ENCODE assay signal across 1 cellular context in the genomic region with DNA sequence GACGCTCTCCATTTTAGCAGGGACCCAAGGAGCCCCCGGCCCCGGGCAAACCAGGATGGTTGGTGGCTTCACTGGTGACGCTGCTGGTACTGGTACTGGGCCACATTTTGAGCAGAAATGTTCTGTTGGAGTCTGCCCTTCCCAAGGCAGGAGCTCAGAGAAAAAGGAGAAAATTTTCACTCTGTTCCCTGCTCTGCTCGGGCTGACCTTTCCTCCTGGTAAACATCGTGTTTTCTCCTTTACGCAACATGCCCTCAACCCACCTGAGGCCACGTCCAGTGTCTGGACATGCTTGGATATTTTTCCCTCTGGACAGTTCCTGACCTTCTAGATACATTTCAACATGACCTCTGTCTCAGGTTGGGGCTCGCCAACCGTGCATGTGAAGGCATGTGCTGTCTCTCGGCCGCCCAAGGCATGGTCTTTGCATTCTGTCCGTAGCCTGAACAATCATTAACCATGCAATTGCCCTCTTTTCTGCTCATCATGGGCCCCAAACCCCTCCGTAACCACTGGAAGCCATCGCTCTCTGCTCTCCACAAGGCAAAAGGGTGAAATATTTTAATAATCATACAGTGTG.
TF ChIP-seq lines count a peak whose summit lies in the region.

No MANE protein-coding gene starts in this region.

TF ChIP-seq in HepG2, 621 proteins besides CTCF, POLR2A, EP300 and RAD21 (continued from another document and continues in another):
- TF ChIP-seq CREM (IDR thresholded peaks at IDR 0.05): peak; percentile 90
- no peak for TF ChIP-seq CREM (CRISPR knock-in tag; IDR thresholded peaks at IDR 0.05)
- peak; percentile 100 for TF ChIP-seq FOXP4 (CRISPR knock-in tag; IDR thresholded peaks at IDR 0.05)
- TF ChIP-seq, protein P1, sequence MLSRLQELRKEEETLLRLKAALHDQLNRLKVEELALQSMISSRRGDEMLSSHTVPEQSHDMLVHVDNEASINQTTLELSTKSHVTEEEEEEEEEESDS (CRISPR knock-in tag; IDR thresholded peaks at IDR 0.05; ENCODE audit: borderline replicate concordance): no peak; the same call in 1 of the 2 replicates
- TF ChIP-seq DNMT1 (CRISPR knock-in tag; IDR thresholded peaks at IDR 0.05): no peak
- TF ChIP-seq ZNF407 (CRISPR knock-in tag; IDR thresholded peaks at IDR 0.05; ENCODE audit: not compliant biosample characterization): peak; percentile 53
- TF ChIP-seq ERF (CRISPR knock-in tag; IDR thresholded peaks at IDR 0.05): peak; percentile 99
- TF ChIP-seq ZNF296 (CRISPR knock-in tag; conservative IDR thresholded peaks at IDR 0.05): peak; percentile 98
- peak; percentile 78; the same call in 1 of the 2 replicates for TF ChIP-seq ZNF740 (CRISPR knock-in tag; IDR thresholded peaks at IDR 0.05)
- TF ChIP-seq ZNF615 (CRISPR knock-in tag; IDR thresholded peaks at IDR 0.05; ENCODE audit: borderline replicate concordance): peak; percentile 70; the same call in 1 of the 2 replicates
- no peak for TF ChIP-seq ZNF720 (CRISPR knock-in tag; IDR thresholded peaks at IDR 0.05)
- no peak for TF ChIP-seq NFRKB (IDR thresholded peaks at IDR 0.05)
- TF ChIP-seq SCMH1 (CRISPR knock-in tag; IDR thresholded peaks at IDR 0.05; ENCODE audit: borderline replicate concordance): no peak
- TF ChIP-seq ZNF850 (CRISPR knock-in tag; conservative IDR thresholded peaks at IDR 0.05): no peak
- peak; percentile 52; the same call in 1 of the 2 replicates for TF ChIP-seq NFATC3 (CRISPR knock-in tag; IDR thresholded peaks at IDR 0.05)
- peak; percentile 100 for TF ChIP-seq RXRB (CRISPR knock-in tag; IDR thresholded peaks at IDR 0.05; ENCODE audit: borderline replicate concordance)
- peak; percentile 95 for TF ChIP-seq ZNF614 (CRISPR knock-in tag; IDR thresholded peaks at IDR 0.05; ENCODE audit: borderline replicate concordance)
- TF ChIP-seq CENPT (CRISPR knock-in tag; IDR thresholded peaks at IDR 0.05; ENCODE audit: low read depth): no peak
- TF ChIP-seq ZNF234 (CRISPR knock-in tag; conservative IDR thresholded peaks at IDR 0.05): no peak
- peak; percentile 93; the same call in 1 of the 2 replicates for TF ChIP-seq HOXA9 (CRISPR knock-in tag; IDR thresholded peaks at IDR 0.05; ENCODE audit: borderline replicate concordance)
- no peak for TF ChIP-seq ZNF333 (CRISPR knock-in tag; IDR thresholded peaks at IDR 0.05; ENCODE audit: borderline replicate concordance)
- TF ChIP-seq ZFAT (CRISPR knock-in tag; conservative IDR thresholded peaks at IDR 0.05): no peak
- TF ChIP-seq, protein P2, sequence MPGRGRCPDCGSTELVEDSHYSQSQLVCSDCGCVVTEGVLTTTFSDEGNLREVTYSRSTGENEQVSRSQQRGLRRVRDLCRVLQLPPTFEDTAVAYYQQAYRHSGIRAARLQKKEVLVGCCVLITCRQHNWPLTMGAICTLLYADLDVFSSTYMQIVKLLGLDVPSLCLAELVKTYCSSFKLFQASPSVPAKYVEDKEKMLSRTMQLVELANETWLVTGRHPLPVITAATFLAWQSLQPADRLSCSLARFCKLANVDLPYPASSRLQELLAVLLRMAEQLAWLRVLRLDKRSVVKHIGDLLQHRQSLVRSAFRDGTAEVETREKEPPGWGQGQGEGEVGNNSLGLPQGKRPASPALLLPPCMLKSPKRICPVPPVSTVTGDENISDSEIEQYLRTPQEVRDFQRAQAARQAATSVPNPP (CRISPR knock-in tag; IDR thresholded peaks at IDR 0.05): 0 out of 2 replicates have a peak, but pooled peaks have one; percentile 37
- no peak for TF ChIP-seq HNRNPK (IDR thresholded peaks at IDR 0.05; ENCODE audit: low read depth, low read length, poor library complexity, severe bottlenecking)
- peak; percentile 97 for TF ChIP-seq MEF2D (CRISPR knock-in tag; IDR thresholded peaks at IDR 0.05)
- peak; percentile 99 for TF ChIP-seq PPARG (CRISPR knock-in tag; conservative IDR thresholded peaks at IDR 0.05)
- peak in 1 of 2 experiments; percentile 99; a peak in 2 of 4 replicates for TF ChIP-seq KLF16 (CRISPR knock-in tag; IDR thresholded peaks at IDR 0.05)
- peak; percentile 69 for TF ChIP-seq BHLHE40 (IDR thresholded peaks at IDR 0.05; ENCODE audit: low read length)
- TF ChIP-seq, protein P3, sequence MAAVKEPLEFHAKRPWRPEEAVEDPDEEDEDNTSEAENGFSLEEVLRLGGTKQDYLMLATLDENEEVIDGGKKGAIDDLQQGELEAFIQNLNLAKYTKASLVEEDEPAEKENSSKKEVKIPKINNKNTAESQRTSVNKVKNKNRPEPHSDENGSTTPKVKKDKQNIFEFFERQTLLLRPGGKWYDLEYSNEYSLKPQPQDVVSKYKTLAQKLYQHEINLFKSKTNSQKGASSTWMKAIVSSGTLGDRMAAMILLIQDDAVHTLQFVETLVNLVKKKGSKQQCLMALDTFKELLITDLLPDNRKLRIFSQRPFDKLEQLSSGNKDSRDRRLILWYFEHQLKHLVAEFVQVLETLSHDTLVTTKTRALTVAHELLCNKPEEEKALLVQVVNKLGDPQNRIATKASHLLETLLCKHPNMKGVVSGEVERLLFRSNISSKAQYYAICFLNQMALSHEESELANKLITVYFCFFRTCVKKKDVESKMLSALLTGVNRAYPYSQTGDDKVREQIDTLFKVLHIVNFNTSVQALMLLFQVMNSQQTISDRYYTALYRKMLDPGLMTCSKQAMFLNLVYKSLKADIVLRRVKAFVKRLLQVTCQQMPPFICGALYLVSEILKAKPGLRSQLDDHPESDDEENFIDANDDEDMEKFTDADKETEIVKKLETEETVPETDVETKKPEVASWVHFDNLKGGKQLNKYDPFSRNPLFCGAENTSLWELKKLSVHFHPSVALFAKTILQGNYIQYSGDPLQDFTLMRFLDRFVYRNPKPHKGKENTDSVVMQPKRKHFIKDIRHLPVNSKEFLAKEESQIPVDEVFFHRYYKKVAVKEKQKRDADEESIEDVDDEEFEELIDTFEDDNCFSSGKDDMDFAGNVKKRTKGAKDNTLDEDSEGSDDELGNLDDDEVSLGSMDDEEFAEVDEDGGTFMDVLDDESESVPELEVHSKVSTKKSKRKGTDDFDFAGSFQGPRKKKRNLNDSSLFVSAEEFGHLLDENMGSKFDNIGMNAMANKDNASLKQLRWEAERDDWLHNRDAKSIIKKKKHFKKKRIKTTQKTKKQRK (IDR thresholded peaks at IDR 0.05; ENCODE audit: low read length): no peak
- TF ChIP-seq ZNF768 (CRISPR knock-in tag; IDR thresholded peaks at IDR 0.05): no peak
- peak; percentile 90; the same call in 1 of the 2 replicates for TF ChIP-seq ZNF784 (CRISPR knock-in tag; IDR thresholded peaks at IDR 0.05; ENCODE audit: borderline replicate concordance)
- TF ChIP-seq MATR3 (CRISPR knock-in tag; IDR thresholded peaks at IDR 0.05): no peak
- no peak for TF ChIP-seq ZNF83 (CRISPR knock-in tag; IDR thresholded peaks at IDR 0.05; ENCODE audit: borderline replicate concordance)
- peak; percentile 99 for TF ChIP-seq PHF21A (CRISPR knock-in tag; IDR thresholded peaks at IDR 0.05)
- TF ChIP-seq ZNF761 (CRISPR knock-in tag; conservative IDR thresholded peaks at IDR 0.05): peak; percentile 76; the same call in 1 of the 2 replicates
- TF ChIP-seq CENPX (CRISPR knock-in tag; IDR thresholded peaks at IDR 0.05): no peak
- TF ChIP-seq ZNF30 (CRISPR knock-in tag; IDR thresholded peaks at IDR 0.05): no peak
- no peak for TF ChIP-seq ZNF33B (CRISPR knock-in tag; IDR thresholded peaks at IDR 0.05)
- peak; percentile 3; the same call in 1 of the 2 replicates for TF ChIP-seq RBFOX2 (IDR thresholded peaks at IDR 0.05; ENCODE audit: low read depth, low read length)
- peak; percentile 94 for TF ChIP-seq KDM3A (CRISPR knock-in tag; IDR thresholded peaks at IDR 0.05; ENCODE audit: low read depth)
